In the genomic region with DNA sequence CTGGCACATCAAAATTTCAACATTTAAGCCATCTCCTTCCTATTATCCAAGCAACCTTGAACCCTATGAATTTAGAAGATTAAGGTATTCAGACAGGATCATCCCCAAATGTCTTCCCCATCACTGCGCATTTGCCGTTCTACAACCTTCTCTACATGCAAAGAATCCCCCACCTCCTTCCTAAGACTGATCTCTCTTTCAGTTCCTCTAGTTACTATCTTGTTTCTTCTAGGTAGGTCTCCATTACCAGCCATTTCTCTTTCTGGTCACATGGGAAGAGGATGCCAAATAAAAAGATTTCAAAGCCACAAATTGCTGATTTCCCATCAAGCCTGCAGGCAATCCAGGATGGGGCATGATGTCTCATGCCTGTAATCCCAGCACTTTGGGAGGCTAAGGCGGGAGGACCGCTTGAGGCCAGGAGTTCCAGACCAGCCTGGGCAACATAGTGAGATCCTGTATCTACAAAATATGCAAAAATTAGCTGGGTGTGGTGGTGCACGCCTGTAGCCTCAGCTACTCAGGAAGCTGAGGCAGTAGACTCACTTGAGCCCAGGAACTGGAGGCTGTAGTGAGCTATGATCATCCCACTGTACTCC, we compare ENCODE assay signal across 22 cellular contexts. TPM values are rescaled to one million over a fixed set of nuclear protein-coding genes. Genes with fewer than 3 reads are reported as not detected.
A peak's percentile ranks its signal among the peaks of the same experiment; 100 is the strongest.
DNase-seq lines count a peak whose midpoint lies in the region; ATAC-seq and TF ChIP-seq lines count a peak whose summit lies in the region.
"Had no signal": no experiment of that assay in that cellular context is flagged by ENCODE, and none has a peak within 500 bp of the region (broad histone marks: within the 10 kb centered on the region; RNA-seq: fewer than 3 reads in every experiment).

No MANE protein-coding gene starts in this region.

- no peak overlapping the region for H4K8ac ChIP-seq in trophoblast cell (ENCODE audit: low read depth, low read length)

- no peak overlapping the region for H3K4me3 Mint-ChIP-seq in activated CD4-positive, alpha-beta T cell treated with anti-CD3 and anti-CD28 coated beads, Interleukin-2, amount 10 ng/mL, durations not matched to agents 24 days and 14 days
- H3K4me3 Mint-ChIP-seq: CD8-positive, alpha-beta T cell had no signal

- H3K79me2 ChIP-seq in OCI-LY3 (ENCODE audit: low read length) = no peaks in the 10 kb centered on the region
- H3K79me2 ChIP-seq in trophoblast cell (ENCODE audit: control insufficient read depth, insufficient read depth, low read length, poor library complexity) = no peaks in the 10 kb centered on the region

- H3K4me1 ChIP-seq in OCI-LY3 (ENCODE audit: low read length) (peaks cover 23% of the 10 kb centered on the region), trophoblast cell (ENCODE audit: control insufficient read depth in 1 of 2, insufficient read depth in 2 of 2, low read length in 2 of 2) (peaks cover 5 to 22% of the 10 kb centered on the region in 2 experiments)
- H3K4me1 ChIP-seq: Peyer's patch had no signal

- TF ChIP-seq CTCF in GM10248 (IDR thresholded peaks at IDR 0.05; ENCODE audit: control extremely low read depth, extremely low read depth, low read depth, missing control alignments) (no peak), OCI-LY3 (IDR thresholded peaks at IDR 0.05; ENCODE audit: low read depth, low read length) (no peak)

- H3K27ac ChIP-seq in OCI-LY3 (ENCODE audit: low read length) (peak overlapping the region; percentile 14; the same call in 1 of the 2 replicates), trophoblast cell (ENCODE audit: low read depth, low read length) (no peak overlapping the region)
- H3K27ac ChIP-seq: KMS-11, Peyer's patch, SJCRH30 had no signal

- H3K9me3 ChIP-seq in OCI-LY3 (ENCODE audit: insufficient read depth, low read length) (no peaks in the 10 kb centered on the region), trophoblast cell (ENCODE audit: insufficient read depth, low read depth, low read length) (peaks cover 3% of the 10 kb centered on the region)
- H3K9me3 ChIP-seq: Peyer's patch, SJCRH30 had no signal

- H3K4me2 ChIP-seq in OCI-LY3 (ENCODE audit: low read length) (peak overlapping the region; percentile 35), trophoblast cell (ENCODE audit: low read length) (no peak overlapping the region)
- H3K4me2 ChIP-seq: KMS-11 had no signal

- WGBS in trophoblast cell (ENCODE audit: extremely low coverage, insufficient coverage, insufficient read length) = no CpG with 5 or more reads among the region's 5 CpGs

- H2AFZ ChIP-seq in OCI-LY3 (ENCODE audit: low read depth, low read length) (peak overlapping the region; percentile 55; the same call in 1 of the 2 replicates), trophoblast cell (ENCODE audit: insufficient read depth, low read length, poor library complexity) (no peak overlapping the region)

- no peak overlapping the region for H3K27ac Mint-ChIP-seq in activated CD4-positive, alpha-beta T cell treated with anti-CD3 and anti-CD28 coated beads, Interleukin-2, amount 10 ng/mL, durations not matched to agents 24 days and 14 days
- H3K27ac Mint-ChIP-seq: CD8-positive, alpha-beta T cell had no signal

- peaks cover 5% of the 10 kb centered on the region for H3K9me3 Mint-ChIP-seq in activated CD4-positive, alpha-beta T cell treated with anti-CD3 and anti-CD28 coated beads, Interleukin-2, amount 10 ng/mL, durations not matched to agents 24 days and 14 days
- H3K9me3 Mint-ChIP-seq: CD8-positive, alpha-beta T cell had no signal

- DNase-seq in GM10248 (ENCODE audit: extremely low spot score) = peak; percentile 48
- DNase-seq in trophoblast cell = peak; percentile 75 to 80
- no peak for DNase-seq in activated CD4-positive, alpha-beta T cell treated with anti-CD3 and anti-CD28 coated beads, Interleukin-2, amount 10 ng/mL, durations not matched to agents 24 days and 14 days
- no peak for DNase-seq in DMS79 (lab: John Stamatoyannopoulos, UW)
- DNase-seq in cerebellar nuclear complex (lab: John Stamatoyannopoulos, UW) = no peak
- DNase-seq: 8988T; C1 segment of cervical spinal cord; Calu3; CD8-positive, alpha-beta T cell; DMS153; GDM1; NCI-H1105; NCI-H2081; NCI-H2171 treated with DMSO at 0.1 percent for 48 hours; NCI-H524 treated with DMSO at 0.1 percent for 48 hours; NCI-H82; Peyer's patch; SJCRH30; T-helper 1 cell had no signal

- no peak overlapping the region for H2AK5ac ChIP-seq in trophoblast cell (ENCODE audit: low read length)

- H4K12ac ChIP-seq in trophoblast cell (ENCODE audit: low read depth, low read length) = no peak overlapping the region

- H3K14ac ChIP-seq in trophoblast cell (ENCODE audit: low read length) = no peak overlapping the region

- peak overlapping the region; percentile 38 for H2BK12ac ChIP-seq in trophoblast cell (ENCODE audit: low read length)

- intact Hi-C loops in activated CD4-positive, alpha-beta T cell treated with anti-CD3 and anti-CD28 coated beads, Interleukin-2, amount 10 ng/mL, durations not matched to agents 24 days and 14 days (cut with micrococcal nuclease) = no loop called here

- H3K23ac ChIP-seq in trophoblast cell (ENCODE audit: low read length) = no peak overlapping the region

- H3K79me1 ChIP-seq in trophoblast cell (ENCODE audit: low read length) = peaks cover 22% of the 10 kb centered on the region

- no peaks in the 10 kb centered on the region for H3K36me3 Mint-ChIP-seq in activated CD4-positive, alpha-beta T cell treated with anti-CD3 and anti-CD28 coated beads, Interleukin-2, amount 10 ng/mL, durations not matched to agents 24 days and 14 days (ENCODE audit: low read depth)
- H3K36me3 Mint-ChIP-seq: CD8-positive, alpha-beta T cell had no signal

- H2BK5ac ChIP-seq in trophoblast cell (ENCODE audit: low read depth, low read length, poor library complexity) = no peak overlapping the region

- H3K36me3 ChIP-seq in OCI-LY3 (replicated peaks; ENCODE audit: low read depth, low read length) = no peaks in the 10 kb centered on the region
- no peaks in the 10 kb centered on the region for H3K36me3 ChIP-seq in trophoblast cell (ENCODE audit: control insufficient read depth in 1 of 2, insufficient read depth in 2 of 2, low read length in 2 of 2)
- H3K36me3 ChIP-seq: Peyer's patch, SJCRH30 had no signal

- no peaks in the 10 kb centered on the region for H3K4me1 Mint-ChIP-seq in activated CD4-positive, alpha-beta T cell treated with anti-CD3 and anti-CD28 coated beads, Interleukin-2, amount 10 ng/mL, durations not matched to agents 24 days and 14 days

- H3K27me3 ChIP-seq in OCI-LY3 (ENCODE audit: low read depth, low read length) (no peaks in the 10 kb centered on the region), trophoblast cell (ENCODE audit: insufficient read depth, low read length) (no peaks in the 10 kb centered on the region)
- H3K27me3 ChIP-seq: Peyer's patch, SJCRH30 had no signal

- no peak overlapping the region for H3K18ac ChIP-seq in trophoblast cell (ENCODE audit: low read length)

- no peak overlapping the region for H3K4ac ChIP-seq in trophoblast cell (ENCODE audit: low read depth, low read length)

- ATAC-seq in GM18868 (IDR thresholded peaks at IDR 0.05; ENCODE audit: unreplicated experiment) = peak; percentile 73
- ATAC-seq: CD8-positive, alpha-beta T cell had no signal

- POLR2A ChIA-PET in GM10248 (lab: Yijun Ruan, JAX) = no interaction called here

- no peak overlapping the region for H3K9ac ChIP-seq in OCI-LY3 (ENCODE audit: low read length)
- H3K9ac ChIP-seq in trophoblast cell (ENCODE audit: low read length) = no peak overlapping the region
- H3K9ac ChIP-seq: KMS-11 had no signal

- H3K27me3 Mint-ChIP-seq in activated CD4-positive, alpha-beta T cell treated with anti-CD3 and anti-CD28 coated beads, Interleukin-2, amount 10 ng/mL, durations not matched to agents 24 days and 14 days = peaks cover 12% of the 10 kb centered on the region

- H4K20me1 ChIP-seq in OCI-LY3 (ENCODE audit: insufficient read depth, low read length) = no peaks in the 10 kb centered on the region

- H2BK120ac ChIP-seq in trophoblast cell (ENCODE audit: insufficient read depth, low read length, poor library complexity) = no peak overlapping the region

- no peak overlapping the region for H3K4me3 ChIP-seq in OCI-LY3 (ENCODE audit: low read length)
- H3K4me3 ChIP-seq in trophoblast cell (ENCODE audit: low read depth, low read length) = no peak overlapping the region
- H3K4me3 ChIP-seq: Peyer's patch, SJCRH30 had no signal

- CTCF ChIA-PET in GM10248 (lab: Yijun Ruan, JAX) = no interaction called here

- H4K91ac ChIP-seq in trophoblast cell (ENCODE audit: low read depth, low read length) = no peak overlapping the region

RNA-seq across cellular contexts. Expression of gene MTMR10, which starts 29.7 kb away (rescaled TPM):
- 33.5 and 34.1 TPM in 2 replicates for polyA plus RNA-seq in trophoblast cell (2013)
- total RNA-seq in activated CD4-positive, alpha-beta T cell treated with anti-CD3 and anti-CD28 coated beads, Interleukin-2, amount 10 ng/mL, durations not matched to agents 24 days and 14 days = 11.3 and 12.3 TPM in 2 replicates

Comparison
In these comparisons a context has a peak if more than half of its experiments do, and no peak if none do; other contexts are left out.
1. DNase-seq: peak in GM10248 (single experiment) and trophoblast cell (2 of 2); none in activated CD4-positive, alpha-beta T cell treated with anti-CD3 and anti-CD28 coated beads, Interleukin-2, amount 10 ng/mL, durations not matched to agents 24 days and 14 days (single experiment), DMS79 (single experiment) and cerebellar nuclear complex (0 of 2).